ENCODE assay signal across 1 cellular context in the genomic region with DNA sequence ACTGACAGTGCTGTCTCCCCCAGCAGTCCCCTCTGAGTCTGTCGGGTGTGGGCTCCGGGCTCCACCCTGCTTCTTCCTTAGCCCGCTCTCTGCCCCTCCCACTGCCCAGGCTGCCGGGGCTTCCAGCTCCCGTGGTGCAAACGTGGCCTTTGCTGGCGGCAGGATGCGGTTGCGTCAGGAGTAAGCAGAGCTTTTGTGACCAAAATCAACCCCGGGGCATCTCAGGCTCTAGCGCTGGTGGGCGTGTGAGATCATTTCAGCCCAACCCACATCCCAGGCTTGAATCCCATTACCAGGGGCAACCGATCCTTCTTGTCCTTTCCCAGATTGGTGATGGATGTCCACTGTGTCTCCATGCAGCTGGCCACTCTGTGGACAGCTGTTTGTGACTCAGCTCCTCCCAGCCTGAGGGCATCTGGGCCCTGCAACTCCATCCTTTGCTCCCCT.
TF ChIP-seq lines count a peak whose summit lies in the region.

No MANE protein-coding gene starts in this region.

TF ChIP-seq in HepG2, 621 proteins besides CTCF, POLR2A, EP300 and RAD21:
- no peak for TF ChIP-seq ZFP82 (CRISPR knock-in tag; IDR thresholded peaks at IDR 0.05; ENCODE audit: borderline replicate concordance)
- no peak for TF ChIP-seq ZKSCAN1 (IDR thresholded peaks at IDR 0.05; ENCODE audit: low read length)
- TF ChIP-seq BHLHE40 (IDR thresholded peaks at IDR 0.05; ENCODE audit: low read length): no peak
- TF ChIP-seq ATAD3A (CRISPR knock-in tag; IDR thresholded peaks at IDR 0.05): no peak
- TF ChIP-seq PREB (CRISPR knock-in tag; IDR thresholded peaks at IDR 0.05): no peak
- no peak for TF ChIP-seq SRY (CRISPR knock-in tag; IDR thresholded peaks at IDR 0.05)
- TF ChIP-seq ZNF737 (CRISPR knock-in tag; IDR thresholded peaks at IDR 0.05; ENCODE audit: borderline replicate concordance): no peak
- no peak for TF ChIP-seq FOXK1 (CRISPR knock-in tag; IDR thresholded peaks at IDR 0.05; ENCODE audit: borderline replicate concordance, low read depth)
- TF ChIP-seq DNMT3B (CRISPR knock-in tag; conservative IDR thresholded peaks at IDR 0.05): no peak
